ENCODE assay signal across 1 cellular context in genomic region chr16:10736926-10737625, GRCh38.
TF ChIP-seq lines count a peak whose summit lies in the region.

No MANE protein-coding gene starts in this region.

TF ChIP-seq in HepG2, 621 proteins besides CTCF, POLR2A, EP300 and RAD21 (continues in another document):
- 0 out of 2 replicates have a peak, but pooled peaks have one; percentile 33 for TF ChIP-seq ZGPAT (CRISPR knock-in tag; IDR thresholded peaks at IDR 0.05)
- peak; percentile 62; the same call in 1 of the 2 replicates for TF ChIP-seq KMT2A (CRISPR knock-in tag; IDR thresholded peaks at IDR 0.05)
- peak; percentile 29; the same call in 1 of the 2 replicates for TF ChIP-seq YEATS2 (CRISPR knock-in tag; IDR thresholded peaks at IDR 0.05; ENCODE audit: borderline replicate concordance)
- TF ChIP-seq ELF3 (CRISPR knock-in tag; IDR thresholded peaks at IDR 0.05), result peak; percentile 36; the same call in 1 of the 2 replicates
- TF ChIP-seq ISL2 (CRISPR knock-in tag; IDR thresholded peaks at IDR 0.05), result no peak
- 0 out of 2 replicates have a peak, but pooled peaks have one; percentile 26 for TF ChIP-seq ZNF501 (CRISPR knock-in tag; IDR thresholded peaks at IDR 0.05)
- TF ChIP-seq SAP130 (CRISPR knock-in tag; IDR thresholded peaks at IDR 0.05; ENCODE audit: low read depth), result peak; percentile 51; the same call in 1 of the 2 replicates
- peak; percentile 85 for TF ChIP-seq ELF1 (CRISPR knock-in tag; IDR thresholded peaks at IDR 0.05)
- TF ChIP-seq MAX (IDR thresholded peaks at IDR 0.05), result peak; percentile 17; the same call in 1 of the 2 replicates
- no peak for TF ChIP-seq EZH2 (conservative IDR thresholded peaks at IDR 0.05; ENCODE audit: low read depth, low read length)
- TF ChIP-seq MATR3 (CRISPR knock-in tag; IDR thresholded peaks at IDR 0.05), result no peak
- no peak for TF ChIP-seq ZNF3 (CRISPR knock-in tag; IDR thresholded peaks at IDR 0.05)
- peak; percentile 40; the same call in 1 of the 2 replicates for TF ChIP-seq PHF21A (CRISPR knock-in tag; IDR thresholded peaks at IDR 0.05)
- TF ChIP-seq ZNF598 (CRISPR knock-in tag; IDR thresholded peaks at IDR 0.05; ENCODE audit: borderline replicate concordance), result 0 out of 2 replicates have a peak, but pooled peaks have one; percentile 75
- no peak for TF ChIP-seq HINFP (CRISPR knock-in tag; IDR thresholded peaks at IDR 0.05; ENCODE audit: low read depth)
- TF ChIP-seq, protein P1, sequence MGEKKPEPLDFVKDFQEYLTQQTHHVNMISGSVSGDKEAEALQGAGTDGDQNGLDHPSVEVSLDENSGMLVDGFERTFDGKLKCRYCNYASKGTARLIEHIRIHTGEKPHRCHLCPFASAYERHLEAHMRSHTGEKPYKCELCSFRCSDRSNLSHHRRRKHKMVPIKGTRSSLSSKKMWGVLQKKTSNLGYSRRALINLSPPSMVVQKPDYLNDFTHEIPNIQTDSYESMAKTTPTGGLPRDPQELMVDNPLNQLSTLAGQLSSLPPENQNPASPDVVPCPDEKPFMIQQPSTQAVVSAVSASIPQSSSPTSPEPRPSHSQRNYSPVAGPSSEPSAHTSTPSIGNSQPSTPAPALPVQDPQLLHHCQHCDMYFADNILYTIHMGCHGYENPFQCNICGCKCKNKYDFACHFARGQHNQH (CRISPR knock-in tag; IDR thresholded peaks at IDR 0.05), result peak; percentile 57; the same call in 1 of the 2 replicates
- 0 out of 2 replicates have a peak, but pooled peaks have one; percentile 18 for TF ChIP-seq PAXIP1 (CRISPR knock-in tag; conservative IDR thresholded peaks at IDR 0.05)
- no peak for TF ChIP-seq TSC22D2 (CRISPR knock-in tag; IDR thresholded peaks at IDR 0.05; ENCODE audit: borderline replicate concordance)
- TF ChIP-seq, protein P2, sequence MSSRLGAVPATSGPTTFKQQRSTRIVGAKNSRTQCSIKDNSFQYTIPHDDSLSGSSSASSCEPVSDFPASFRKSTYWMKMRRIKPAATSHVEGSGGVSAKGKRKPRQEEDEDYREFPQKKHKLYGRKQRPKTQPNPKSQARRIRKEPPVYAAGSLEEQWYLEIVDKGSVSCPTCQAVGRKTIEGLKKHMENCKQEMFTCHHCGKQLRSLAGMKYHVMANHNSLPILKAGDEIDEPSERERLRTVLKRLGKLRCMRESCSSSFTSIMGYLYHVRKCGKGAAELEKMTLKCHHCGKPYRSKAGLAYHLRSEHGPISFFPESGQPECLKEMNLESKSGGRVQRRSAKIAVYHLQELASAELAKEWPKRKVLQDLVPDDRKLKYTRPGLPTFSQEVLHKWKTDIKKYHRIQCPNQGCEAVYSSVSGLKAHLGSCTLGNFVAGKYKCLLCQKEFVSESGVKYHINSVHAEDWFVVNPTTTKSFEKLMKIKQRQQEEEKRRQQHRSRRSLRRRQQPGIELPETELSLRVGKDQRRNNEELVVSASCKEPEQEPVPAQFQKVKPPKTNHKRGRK (CRISPR knock-in tag; IDR thresholded peaks at IDR 0.05), result no peak
- no peak for TF ChIP-seq NPAS2 (CRISPR knock-in tag; IDR thresholded peaks at IDR 0.05; ENCODE audit: borderline replicate concordance)
- TF ChIP-seq, protein P3, sequence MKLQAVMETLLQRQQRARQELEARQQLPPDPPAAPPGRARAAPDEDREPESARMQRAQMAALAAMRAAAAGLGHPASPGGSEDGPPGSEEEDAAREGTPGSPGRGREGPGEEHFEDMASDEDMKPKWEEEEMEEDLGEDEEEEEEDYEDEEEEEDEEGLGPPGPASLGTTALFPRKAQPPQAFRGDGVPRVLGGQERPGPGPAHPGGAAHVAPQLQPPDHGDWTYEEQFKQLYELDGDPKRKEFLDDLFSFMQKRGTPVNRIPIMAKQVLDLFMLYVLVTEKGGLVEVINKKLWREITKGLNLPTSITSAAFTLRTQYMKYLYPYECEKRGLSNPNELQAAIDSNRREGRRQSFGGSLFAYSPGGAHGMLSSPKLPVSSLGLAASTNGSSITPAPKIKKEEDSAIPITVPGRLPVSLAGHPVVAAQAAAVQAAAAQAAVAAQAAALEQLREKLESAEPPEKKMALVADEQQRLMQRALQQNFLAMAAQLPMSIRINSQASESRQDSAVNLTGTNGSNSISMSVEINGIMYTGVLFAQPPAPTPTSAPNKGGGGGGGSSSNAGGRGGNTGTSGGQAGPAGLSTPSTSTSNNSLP (IDR thresholded peaks at IDR 0.05; ENCODE audit: low read depth, low read length), result no peak; the same call in 1 of the 2 replicates
- no peak for TF ChIP-seq ZBTB21 (CRISPR knock-in tag; IDR thresholded peaks at IDR 0.05)
- TF ChIP-seq ZNF33B (CRISPR knock-in tag; IDR thresholded peaks at IDR 0.05), result peak; percentile 69; the same call in 1 of the 2 replicates
- TF ChIP-seq CBFB (CRISPR knock-in tag; IDR thresholded peaks at IDR 0.05), result 0 out of 2 replicates have a peak, but pooled peaks have one; percentile 61
- 0 out of 2 replicates have a peak, but pooled peaks have one; percentile 65 for TF ChIP-seq SP140L (CRISPR knock-in tag; IDR thresholded peaks at IDR 0.05; ENCODE audit: borderline replicate concordance)
- no peak for TF ChIP-seq GABPA (IDR thresholded peaks at IDR 0.05; ENCODE audit: low read depth, low read length)
- TF ChIP-seq GABPA (CRISPR knock-in tag; IDR thresholded peaks at IDR 0.05; ENCODE audit: low read depth), result no peak
- TF ChIP-seq KDM4B (CRISPR knock-in tag; IDR thresholded peaks at IDR 0.05), result 0 out of 2 replicates have a peak, but pooled peaks have one; percentile 53
- TF ChIP-seq TFE3 (CRISPR knock-in tag; IDR thresholded peaks at IDR 0.05), result peak; percentile 42; the same call in 1 of the 2 replicates
- TF ChIP-seq, protein P4, sequence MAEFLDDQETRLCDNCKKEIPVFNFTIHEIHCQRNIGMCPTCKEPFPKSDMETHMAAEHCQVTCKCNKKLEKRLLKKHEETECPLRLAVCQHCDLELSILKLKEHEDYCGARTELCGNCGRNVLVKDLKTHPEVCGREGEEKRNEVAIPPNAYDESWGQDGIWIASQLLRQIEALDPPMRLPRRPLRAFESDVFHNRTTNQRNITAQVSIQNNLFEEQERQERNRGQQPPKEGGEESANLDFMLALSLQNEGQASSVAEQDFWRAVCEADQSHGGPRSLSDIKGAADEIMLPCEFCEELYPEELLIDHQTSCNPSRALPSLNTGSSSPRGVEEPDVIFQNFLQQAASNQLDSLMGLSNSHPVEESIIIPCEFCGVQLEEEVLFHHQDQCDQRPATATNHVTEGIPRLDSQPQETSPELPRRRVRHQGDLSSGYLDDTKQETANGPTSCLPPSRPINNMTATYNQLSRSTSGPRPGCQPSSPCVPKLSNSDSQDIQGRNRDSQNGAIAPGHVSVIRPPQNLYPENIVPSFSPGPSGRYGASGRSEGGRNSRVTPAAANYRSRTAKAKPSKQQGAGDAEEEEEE (CRISPR knock-in tag; IDR thresholded peaks at IDR 0.05; ENCODE audit: borderline replicate concordance), result 0 out of 2 replicates have a peak, but pooled peaks have one; percentile 39
- TF ChIP-seq, protein P5, sequence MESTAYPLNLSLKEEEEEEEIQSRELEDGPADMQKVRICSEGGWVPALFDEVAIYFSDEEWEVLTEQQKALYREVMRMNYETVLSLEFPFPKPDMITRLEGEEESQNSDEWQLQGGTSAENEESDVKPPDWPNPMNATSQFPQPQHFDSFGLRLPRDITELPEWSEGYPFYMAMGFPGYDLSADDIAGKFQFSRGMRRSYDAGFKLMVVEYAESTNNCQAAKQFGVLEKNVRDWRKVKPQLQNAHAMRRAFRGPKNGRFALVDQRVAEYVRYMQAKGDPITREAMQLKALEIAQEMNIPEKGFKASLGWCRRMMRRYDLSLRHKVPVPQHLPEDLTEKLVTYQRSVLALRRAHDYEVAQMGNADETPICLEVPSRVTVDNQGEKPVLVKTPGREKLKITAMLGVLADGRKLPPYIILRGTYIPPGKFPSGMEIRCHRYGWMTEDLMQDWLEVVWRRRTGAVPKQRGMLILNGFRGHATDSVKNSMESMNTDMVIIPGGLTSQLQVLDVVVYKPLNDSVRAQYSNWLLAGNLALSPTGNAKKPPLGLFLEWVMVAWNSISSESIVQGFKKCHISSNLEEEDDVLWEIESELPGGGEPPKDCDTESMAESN (CRISPR knock-in tag; conservative IDR thresholded peaks at IDR 0.05), result no peak
- TF ChIP-seq SNAPC5 (CRISPR knock-in tag; IDR thresholded peaks at IDR 0.05; ENCODE audit: borderline replicate concordance), result 0 out of 2 replicates have a peak, but pooled peaks have one; percentile 18
- no peak for TF ChIP-seq ZNF296 (CRISPR knock-in tag; conservative IDR thresholded peaks at IDR 0.05)
- TF ChIP-seq ZNF205 (CRISPR knock-in tag; IDR thresholded peaks at IDR 0.05), result no peak; the same call in 1 of the 2 replicates
- TF ChIP-seq FOXK1 (CRISPR knock-in tag; IDR thresholded peaks at IDR 0.05; ENCODE audit: borderline replicate concordance, low read depth), result peak; percentile 27; the same call in 1 of the 2 replicates
- no peak for TF ChIP-seq SIN3A (IDR thresholded peaks at IDR 0.05; ENCODE audit: borderline replicate concordance, low read depth, low read length)
- TF ChIP-seq HCFC1 (IDR thresholded peaks at IDR 0.05; ENCODE audit: low read depth, low read length), result no peak
